Comparison of ENCODE assay signal across 13 cellular contexts in genomic region chr10:33327750-33328149, GRCh38. TPM values are rescaled to one million over a fixed set of nuclear protein-coding genes. Genes with fewer than 3 reads are reported as not detected.
A peak's percentile ranks its signal among the peaks of the same experiment; 100 is the strongest.
DNase-seq lines count a peak whose midpoint lies in the region; TF ChIP-seq lines count a peak whose summit lies in the region.
"Had no signal": no experiment of that assay in that cellular context is flagged by ENCODE, and none has a peak within 500 bp of the region (broad histone marks: within the 10 kb centered on the region; RNA-seq: fewer than 3 reads in every experiment).

No MANE protein-coding gene starts in this region.

- TF ChIP-seq CTCF in BE2C (IDR thresholded peaks at IDR 0.05; ENCODE audit: low read depth, low read length) (peak; percentile 48), spleen (IDR thresholded peaks at IDR 0.05 in 8 of 11, conservative IDR thresholded peaks at IDR 0.05 in 3 of 11) (no peak), transverse colon (IDR thresholded peaks at IDR 0.05) (peak in 1 of 5 experiments; percentile 10)

- H3K27ac ChIP-seq in spleen (peak overlapping the region in 2 of 8 donors; percentile 39 to 44), transverse colon (no peak overlapping the region)

- no peak for TF ChIP-seq EP300 in transverse colon (IDR thresholded peaks at IDR 0.05; ENCODE audit: low read depth)

- TF ChIP-seq POLR2A in spleen (IDR thresholded peaks at IDR 0.05), result no peak
- no peak for TF ChIP-seq POLR2A in transverse colon (IDR thresholded peaks at IDR 0.05)

- H3K9me3 ChIP-seq in BE2C (no peaks in the 10 kb centered on the region), spleen (no peaks in the 10 kb centered on the region), transverse colon (no peaks in the 10 kb centered on the region)

- H3K27me3 ChIP-seq in BE2C (no peaks in the 10 kb centered on the region), spleen (replicated peaks in 1 of 7) (peaks cover 0 to 23% (median 0%) of the 10 kb centered on the region in 7 donors), transverse colon (no peaks in the 10 kb centered on the region)

- DNase-seq in BE2C, result no peak
- DNase-seq in LHCN-M2 (ENCODE audit: low read depth), result peak; percentile 25
- DNase-seq in lung microvascular endothelial cell (ENCODE audit: low read depth in 2 of 2), result peak; percentile 40 to 67
- DNase-seq in spleen, result no peak
- no peak for DNase-seq in NCI-H2196 (lab: John Stamatoyannopoulos, UW; ENCODE audit: unreplicated experiment)
- DNase-seq in transverse colon, result no peak
- no peak for DNase-seq in LoVo (ENCODE audit: low spot score)
- DNase-seq: activated effector memory CD4-positive, alpha-beta T cell treated with Interleukin-2 at 50 U/mL for 16 hours; DMS153; HCEC 1CT; NCI-H510A treated with DMSO at 0.1 percent for 48 hours had no signal

- H3K27ac Mint-ChIP-seq in dendritic cell treated with granulocyte-macrophage colony-stimulating factor and Interleukin-4, amounts not matched to agents 40 ng/mL and 50 ng/mL, for 4 days, result no peak overlapping the region

- H3K36me3 ChIP-seq in BE2C (peaks cover 45% of the 10 kb centered on the region), spleen (peaks cover 0 to 30% (median 0%) of the 10 kb centered on the region in 6 donors), transverse colon (no peaks in the 10 kb centered on the region)

- intact Hi-C loops in dendritic cell treated with granulocyte-macrophage colony-stimulating factor and Interleukin-4, amounts not matched to agents 40 ng/mL and 50 ng/mL, for 4 days (cut with micrococcal nuclease), result no loop called here
- intact Hi-C loops in spleen (cut with DNase I; ENCODE audit: low total_unique reads) (no loop called here), transverse colon (cut with DNase I; ENCODE audit: low total_unique reads) (no loop called here)

- no peaks in the 10 kb centered on the region for H3K9me3 Mint-ChIP-seq in dendritic cell treated with granulocyte-macrophage colony-stimulating factor and Interleukin-4, amounts not matched to agents 40 ng/mL and 50 ng/mL, for 4 days

- H3K4me3 ChIP-seq in BE2C (ENCODE audit: low read depth, low read length) (no peak overlapping the region), spleen (no peak overlapping the region), transverse colon (no peak overlapping the region)
- H3K4me3 ChIP-seq: lung had no signal

- in situ Hi-C loops in transverse colon (cut with MboI; ENCODE audit: low pct_ligation_motif_present in 1 of 4, low pct_unique_long_range_greater_than_20kb in 1 of 4, low sequenced_read_pairs in 3 of 4), result loop anchor here (10.0 to 25.0 kb wide), 3 partner anchors 133 to 1310 kb away; no protein-coding TSS in a partner anchor

- peak overlapping the region; percentile 31 for H3K4me3 Mint-ChIP-seq in dendritic cell treated with granulocyte-macrophage colony-stimulating factor and Interleukin-4, amounts not matched to agents 40 ng/mL and 50 ng/mL, for 4 days

- peaks cover 11% of the 10 kb centered on the region for H3K4me1 ChIP-seq in BE2C
- peaks cover 4 to 62% (median 35%) of the 10 kb centered on the region in 6 donors for H3K4me1 ChIP-seq in spleen
- peaks cover 0 to 6% (median 0%) of the 10 kb centered on the region in 4 donors for H3K4me1 ChIP-seq in transverse colon

- peaks cover 35% of the 10 kb centered on the region for H3K4me1 Mint-ChIP-seq in dendritic cell treated with granulocyte-macrophage colony-stimulating factor and Interleukin-4, amounts not matched to agents 40 ng/mL and 50 ng/mL, for 4 days (ENCODE audit: low read depth)

- no peaks in the 10 kb centered on the region for H3K27me3 Mint-ChIP-seq in dendritic cell treated with granulocyte-macrophage colony-stimulating factor and Interleukin-4, amounts not matched to agents 40 ng/mL and 50 ng/mL, for 4 days

- peaks cover 92% of the 10 kb centered on the region for H3K36me3 Mint-ChIP-seq in dendritic cell treated with granulocyte-macrophage colony-stimulating factor and Interleukin-4, amounts not matched to agents 40 ng/mL and 50 ng/mL, for 4 days (ENCODE audit: low read depth)

RNA-seq across cellular contexts. Expression of gene NRP1, which starts 6.7 kb away (rescaled TPM):
- polyA plus RNA-seq in BE2C (2012; ENCODE audit: insufficient read depth, insufficient read length, low read depth), result 56.6 TPM
- 174 and 181 TPM in 2 replicates for total RNA-seq in LHCN-M2 (2014; rRNA removed)
- polyA plus RNA-seq in LHCN-M2 (2012), result 76.1 TPM
- 6.5 and 64.1 TPM in 2 replicates for total RNA-seq in lung microvascular endothelial cell
- total RNA-seq in spleen, result 100 to 1,000 TPM in 6 of 7 donors, 10 to 100 TPM in 1; 96.8 to 202 (median 145) TPM
- polyA plus RNA-seq in spleen, result 1 to 10 TPM; 4.8 to 8.7 (median 7.3) TPM
- 10 to 100 TPM; 14.1 to 35.5 (median 19.5) TPM for total RNA-seq in transverse colon

Comparison
In these comparisons a context has a peak if more than half of its experiments do, and no peak if none do; other contexts are left out.
1. DNase-seq: peak in LHCN-M2 (single experiment) and lung microvascular endothelial cell (2 of 2); none in BE2C (single experiment), spleen (single experiment), NCI-H2196 (single experiment), transverse colon (single experiment) and LoVo (single experiment).